Comparison of ENCODE assay signal across 8 cellular contexts in genomic region chr9:70412678-70413426, GRCh38. TPM values are rescaled to one million over a fixed set of nuclear protein-coding genes. Genes with fewer than 3 reads are reported as not detected.
A peak's percentile ranks its signal among the peaks of the same experiment; 100 is the strongest.
DNase-seq lines count a peak whose midpoint lies in the region; ATAC-seq, FAIRE-seq and TF ChIP-seq lines count a peak whose summit lies in the region.

No MANE protein-coding gene starts in this region.

- no peaks in the 10 kb centered on the region for H3K9me3 Mint-ChIP-seq in stimulated activated memory B cell treated with anti-CD40 and anti-IgM and Interleukin-4, amounts not matched to agents 10 μg/mL and 1 μg/mL and 100 μg/mL, for 72 hours

- no peak for FAIRE-seq in GM19239 (lab: Jason Lieb, UNC)

- peak overlapping the region; percentile 100 for H3K27ac ChIP-seq in lung (ENCODE audit: low read depth in 1 of 2, low read length in 1 of 2)

- no peaks in the 10 kb centered on the region for H3K36me3 ChIP-seq in endocrine pancreas (ENCODE audit: control insufficient read depth, insufficient read depth, low read length)
- no peaks in the 10 kb centered on the region for H3K36me3 ChIP-seq in lung (ENCODE audit: control insufficient read depth in 2 of 2, insufficient read depth in 2 of 2, low read length in 2 of 2)

- POLR2A ChIA-PET in AG04449 (lab: Yijun Ruan, JAX), result interaction anchor here (0.6 to 1.6 kb wide), 3 partner anchors 9 to 189 kb away, joined by 3 to 7 read pairs (median 4); no protein-coding TSS in a partner anchor

- no peaks in the 10 kb centered on the region for H3K9me3 ChIP-seq in endocrine pancreas (ENCODE audit: control insufficient read depth, low read length)
- no peaks in the 10 kb centered on the region for H3K9me3 ChIP-seq in lung (ENCODE audit: control insufficient read depth in 2 of 2, insufficient read depth in 1 of 2, low read length in 1 of 2)

- peak overlapping the region; percentile 97 for H3K4me3 Mint-ChIP-seq in stimulated activated memory B cell treated with anti-CD40 and anti-IgM and Interleukin-4, amounts not matched to agents 10 μg/mL and 1 μg/mL and 100 μg/mL, for 72 hours

- TF ChIP-seq CTCF in AG04449 (IDR thresholded peaks at IDR 0.05; ENCODE audit: insufficient read depth, low read length, missing control alignments) (no peak), lung (IDR thresholded peaks at IDR 0.05; ENCODE audit: control extremely low read depth, extremely low read depth) (no peak)

- H3K36me3 Mint-ChIP-seq in stimulated activated memory B cell treated with anti-CD40 and anti-IgM and Interleukin-4, amounts not matched to agents 10 μg/mL and 1 μg/mL and 100 μg/mL, for 72 hours, result no peaks in the 10 kb centered on the region

- H3K4me3 ChIP-seq in AG04449 (ENCODE audit: low read depth, low read length) (peak overlapping the region; percentile 91), endocrine pancreas (ENCODE audit: control insufficient read depth, insufficient read depth, low read length) (peak overlapping the region; percentile 89), lung (peak overlapping the region; percentile 92)

- H3K27me3 ChIP-seq in endocrine pancreas (ENCODE audit: control insufficient read depth, insufficient read depth, low read length) (no peaks in the 10 kb centered on the region), lung (ENCODE audit: control insufficient read depth, insufficient read depth) (no peaks in the 10 kb centered on the region)

- CTCF ChIA-PET in AG04449 (lab: Yijun Ruan, JAX), result interaction anchor here (1.7 kb wide), 1 partner anchor 190 kb away, joined by 5 read pairs; no protein-coding TSS in a partner anchor

- H3K27me3 Mint-ChIP-seq in stimulated activated memory B cell treated with anti-CD40 and anti-IgM and Interleukin-4, amounts not matched to agents 10 μg/mL and 1 μg/mL and 100 μg/mL, for 72 hours, result no peaks in the 10 kb centered on the region

- peak; percentile 16 for ATAC-seq in lung (ENCODE audit: insufficient read depth, low FRiP score)
- ATAC-seq in stimulated activated memory B cell treated with anti-CD40 and anti-IgM and Interleukin-4, amounts not matched to agents 10 μg/mL and 1 μg/mL and 100 μg/mL, for 72 hours, result no peak
- no peak for ATAC-seq in GM21737 (IDR thresholded peaks at IDR 0.05; ENCODE audit: unreplicated experiment)

- WGBS in lung, 2 donors, result 0% methylated on average over 51 to 55 of the region's 55 CpGs

- peaks cover 6% of the 10 kb centered on the region for H3K4me1 ChIP-seq in endocrine pancreas (ENCODE audit: control insufficient read depth, insufficient read depth, low read length)
- H3K4me1 ChIP-seq in lung (ENCODE audit: control insufficient read depth in 2 of 2, insufficient read depth in 2 of 2, low read length in 2 of 2), result peaks cover 4 to 12% of the 10 kb centered on the region in 2 donors

- peak overlapping the region; percentile 98 for H3K27ac Mint-ChIP-seq in stimulated activated memory B cell treated with anti-CD40 and anti-IgM and Interleukin-4, amounts not matched to agents 10 μg/mL and 1 μg/mL and 100 μg/mL, for 72 hours

- peak overlapping the region; percentile 88 for H3K9ac ChIP-seq in endocrine pancreas (ENCODE audit: control insufficient read depth, insufficient read depth, low read length)

- peaks cover 32% of the 10 kb centered on the region for H3K4me1 Mint-ChIP-seq in stimulated activated memory B cell treated with anti-CD40 and anti-IgM and Interleukin-4, amounts not matched to agents 10 μg/mL and 1 μg/mL and 100 μg/mL, for 72 hours

- DNase-seq in AG04449 (ENCODE audit: low read depth, low spot score) (no peak), GM19239 (ENCODE audit: insufficient read length, low spot score) (peak; percentile 9), NCI-H2171 (lab: John Stamatoyannopoulos, UW) (peak; percentile 47), activated T-cell treated with anti-CD3 and anti-CD28 coated beads for 1 hour (ENCODE audit: low read depth) (peak; percentile 37), lung (ENCODE audit: low spot score) (peak; percentile 90)

RNA-seq across cellular contexts. Expression of gene KLF9, which starts 1.6 kb away (rescaled TPM):
- total RNA-seq in lung, result 10 to 100 TPM; 34.8 to 61.5 TPM
- polyA plus RNA-seq in lung, result 10 to 100 TPM; 16.0 to 49.8 TPM
